In genomic region chr10:48398261-48398660, GRCh38 we compare ENCODE assay signal across 13 cellular contexts.
"Had no signal": no experiment of that assay in that cellular context is flagged by ENCODE, and none has a peak within 500 bp of the region (broad histone marks: within the 10 kb centered on the region; RNA-seq: fewer than 3 reads in every experiment).

No MANE protein-coding gene starts in this region.

- H3K4me3 Mint-ChIP-seq: dendritic cell treated with granulocyte-macrophage colony-stimulating factor and Interleukin-4, amounts not matched to agents 40 ng/mL and 50 ng/mL, for 4 days; naive thymus-derived CD4-positive, alpha-beta T cell had no signal

- ATAC-seq: left lobe of liver; naive thymus-derived CD4-positive, alpha-beta T cell had no signal

- H3K27ac ChIP-seq: right atrium auricular region, sigmoid colon had no signal

- H3K27me3 Mint-ChIP-seq: dendritic cell treated with granulocyte-macrophage colony-stimulating factor and Interleukin-4, amounts not matched to agents 40 ng/mL and 50 ng/mL, for 4 days had no signal

- H3K27ac Mint-ChIP-seq: dendritic cell treated with granulocyte-macrophage colony-stimulating factor and Interleukin-4, amounts not matched to agents 40 ng/mL and 50 ng/mL, for 4 days had no signal

- H3K27me3 ChIP-seq: heart left ventricle, right atrium auricular region, sigmoid colon had no signal

- H3K36me3 ChIP-seq: heart left ventricle, right atrium auricular region, sigmoid colon had no signal

- H3K4me3 ChIP-seq: heart left ventricle, right atrium auricular region, sigmoid colon had no signal

- H3K9me3 ChIP-seq: heart left ventricle, right atrium auricular region, sigmoid colon had no signal

- H3K9me3 Mint-ChIP-seq: dendritic cell treated with granulocyte-macrophage colony-stimulating factor and Interleukin-4, amounts not matched to agents 40 ng/mL and 50 ng/mL, for 4 days; naive thymus-derived CD4-positive, alpha-beta T cell had no signal

- DNase-seq: foreskin melanocyte; heart left ventricle; hippocampal formation; kidney glomerular epithelial cell; mammary epithelial cell; naive thymus-derived CD4-positive, alpha-beta T cell; sigmoid colon; small intestine; stimulated activated CD4-positive, alpha-beta T cell treated with anti-CD3 and anti-CD28 coated beads, Interleukin-12 subunit alpha, Interleukin-12 subunit beta, amount 100 ng/mL, for 4 hours; stimulated activated naive CD4-positive, alpha-beta T cell treated with Interleukin-2 at 50 U/mL for 16 hours had no signal
